16 cellular contexts compared by ENCODE assay signal in the genomic region with DNA sequence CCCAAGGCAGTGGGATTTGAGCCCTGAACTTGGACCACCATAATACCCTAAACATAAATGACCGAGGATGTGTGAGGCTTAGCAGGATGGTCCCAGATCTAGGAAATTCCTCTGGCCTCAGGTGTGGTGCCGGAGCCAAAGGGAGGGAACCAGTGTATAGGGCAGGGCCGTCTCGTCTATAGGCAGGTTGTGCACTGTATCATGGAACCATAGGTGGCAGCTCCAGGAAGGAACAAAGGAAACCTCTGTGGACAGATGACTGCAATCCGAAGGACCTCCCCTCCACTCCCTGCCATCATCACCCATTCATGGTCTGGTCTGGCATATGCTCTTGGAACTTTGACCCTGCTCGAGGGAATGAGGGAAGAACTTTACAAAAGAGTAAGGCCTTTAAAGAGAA. TPM values are rescaled to one million over a fixed set of nuclear protein-coding genes. Genes with fewer than 3 reads are reported as not detected.
DNase-seq lines count a peak whose midpoint lies in the region; ATAC-seq, FAIRE-seq and TF ChIP-seq lines count a peak whose summit lies in the region.
"Had no signal": no experiment of that assay in that cellular context is flagged by ENCODE, and none has a peak within 500 bp of the region (broad histone marks: within the 10 kb centered on the region; RNA-seq: fewer than 3 reads in every experiment).

No MANE protein-coding gene starts in this region.

- no peak overlapping the region for H3K9ac ChIP-seq in H1 (replicated peaks in 1 of 4; ENCODE audit: extremely low read depth in 1 of 4, low read depth in 3 of 4, low read length in 3 of 4)
- H3K9ac ChIP-seq in mucosa of rectum (ENCODE audit: low read depth in 1 of 2, low read length in 2 of 2), result peak overlapping the region in 1 of 2 donors; percentile 18
- H3K9ac ChIP-seq: BLaER1 treated with 17β-estradiol and CSF1 and Interleukin-3, amounts not matched to agents 10 nM and 100 nM; GM23248 had no signal

- no peak overlapping the region for H3K4me2 ChIP-seq in H1 (ENCODE audit: insufficient read depth in 1 of 2, low read depth in 2 of 2, low read length in 2 of 2)
- H3K4me2 ChIP-seq: BLaER1 treated with 17β-estradiol and CSF1 and Interleukin-3, amounts not matched to agents 10 nM and 100 nM had no signal

- H3K79me1 ChIP-seq in H1 (ENCODE audit: low read depth, low read length), result no peaks in the 10 kb centered on the region; the same call in 1 of the 2 replicates

- TF ChIP-seq POLR2A in Peyer's patch (IDR thresholded peaks at IDR 0.05), result peak in 1 of 2 donors; percentile 22
- TF ChIP-seq POLR2A in H1 (IDR thresholded peaks at IDR 0.05; ENCODE audit: control extremely low read depth in 1 of 2, low read depth in 2 of 2, low read length in 2 of 2), result no peak
- peak; percentile 15 for TF ChIP-seq POLR2A in transverse colon (IDR thresholded peaks at IDR 0.05)

- H3K36me3 ChIP-seq in Peyer's patch, result no peaks in the 10 kb centered on the region
- no peaks in the 10 kb centered on the region for H3K36me3 ChIP-seq in H1 (ENCODE audit: control insufficient read depth in 2 of 4, insufficient read depth in 4 of 4, low read length in 3 of 4)
- no peaks in the 10 kb centered on the region for H3K36me3 ChIP-seq in mucosa of rectum (ENCODE audit: control insufficient read depth in 2 of 2, insufficient read depth in 2 of 2, low read length in 2 of 2)
- H3K36me3 ChIP-seq in transverse colon, result no peaks in the 10 kb centered on the region
- H3K36me3 ChIP-seq: BLaER1 treated with 17β-estradiol and CSF1 and Interleukin-3, amounts not matched to agents 10 nM and 100 nM had no signal

- H3K4ac ChIP-seq in H1 (replicated peaks; ENCODE audit: insufficient read length, low read depth, low read length), result no peak overlapping the region

- ATAC-seq in right cardiac atrium, result no peak
- ATAC-seq: CD8-positive, alpha-beta T cell; HCT116 had no signal

- no peak for TF ChIP-seq RAD21 in H1 (IDR thresholded peaks at IDR 0.05 in 1 of 2, conservative IDR thresholded peaks at IDR 0.05 in 1 of 2; ENCODE audit: low read depth in 2 of 2, low read length in 2 of 2)

- H3K23ac ChIP-seq in H1 (ENCODE audit: insufficient read length), result no peak overlapping the region

- no peaks in the 10 kb centered on the region for H4K20me1 ChIP-seq in H1 (replicated peaks in 1 of 2; ENCODE audit: control insufficient read depth in 1 of 2, insufficient read depth in 2 of 2, low read length in 2 of 2)

- CTCF ChIA-PET in H1 (lab: Charles Lee; ENCODE audit: partially characterized antibody), result interaction anchor here (0.9 to 5.2 kb wide), 4 partner anchors 23 to 220 kb away, joined by 3 to 26 read pairs (median 4); no protein-coding TSS in a partner anchor

- DNase-seq in Peyer's patch (peak in 2 of 3 donors; percentile 60 to 64), H1 (ENCODE audit: low read depth in 1 of 2, low spot score in 2 of 2) (no peak), transverse colon (peak; percentile 63), NCI-H446 (lab: John Stamatoyannopoulos, UW) (no peak), right cardiac atrium (no peak)
- DNase-seq in effector CD4-positive, alpha-beta T cell, result no peak
- DNase-seq: Calu3; CD8-positive, alpha-beta T cell; DMS79 treated with DMSO at 0.1 percent for 48 hours; GF-D8; GM23248; H7; HFFc6 had no signal

- peak overlapping the region in 2 of 4 donors; percentile 63 to 93 for H3K27ac ChIP-seq in Peyer's patch
- H3K27ac ChIP-seq in H1 (ENCODE audit: low read depth, low read length), result no peak overlapping the region
- H3K27ac ChIP-seq in mucosa of rectum (ENCODE audit: low read depth in 2 of 2, low read length in 2 of 2), result peak overlapping the region; percentile 61 to 80
- H3K27ac ChIP-seq in transverse colon, result peak overlapping the region; percentile 92 to 97 (median 96)
- H3K27ac ChIP-seq in right cardiac atrium (ENCODE audit: low read length), result no peak overlapping the region
- H3K27ac ChIP-seq: BLaER1 treated with 17β-estradiol and CSF1 and Interleukin-3, amounts not matched to agents 10 nM and 100 nM; GM23248 had no signal

- POLR2A ChIA-PET in H1 (lab: Charles Lee; ENCODE audit: partially characterized antibody), result no interaction called here

- H2BK15ac ChIP-seq in H1 (ENCODE audit: low read length), result no peak overlapping the region

- 0 out of 2 replicates have a peak overlapping the region, but pooled peaks have one; percentile 20 for H2AFZ ChIP-seq in H1 (ENCODE audit: low read length)
- H2AFZ ChIP-seq: GM23248 had no signal

- H3K27me3 ChIP-seq in Peyer's patch, result no peaks in the 10 kb centered on the region
- H3K27me3 ChIP-seq in H1 (replicated peaks in 1 of 4; ENCODE audit: control insufficient read depth in 3 of 4, extremely low read depth in 1 of 4, insufficient read depth in 3 of 4, low read length in 3 of 4), result no peaks in the 10 kb centered on the region
- H3K27me3 ChIP-seq in mucosa of rectum (ENCODE audit: control insufficient read depth in 2 of 2, insufficient read depth in 2 of 2, low read length in 2 of 2), result no peaks in the 10 kb centered on the region
- H3K27me3 ChIP-seq in transverse colon, result no peaks in the 10 kb centered on the region
- H3K27me3 ChIP-seq in right cardiac atrium (ENCODE audit: control insufficient read depth, insufficient read depth), result no peaks in the 10 kb centered on the region
- H3K27me3 ChIP-seq: BLaER1 treated with 17β-estradiol and CSF1 and Interleukin-3, amounts not matched to agents 10 nM and 100 nM had no signal

- no peak overlapping the region for H2AK5ac ChIP-seq in H1 (ENCODE audit: low read depth, low read length)

- peaks cover 6% of the 10 kb centered on the region; the same call in 1 of the 2 replicates for H3K23me2 ChIP-seq in H1 (ENCODE audit: low read depth, low read length)

- H3K18ac ChIP-seq in H1 (ENCODE audit: extremely low read depth, low read length), result no peak overlapping the region

- no peak for TF ChIP-seq CTCF in Peyer's patch (IDR thresholded peaks at IDR 0.05)
- TF ChIP-seq CTCF in H1 (IDR thresholded peaks at IDR 0.05; ENCODE audit: control extremely low read depth in 1 of 3, insufficient read depth in 1 of 3, low read depth in 1 of 3, low read length in 3 of 3), result no peak
- TF ChIP-seq CTCF in transverse colon (IDR thresholded peaks at IDR 0.05), result no peak

- no peak overlapping the region for H4K8ac ChIP-seq in H1 (ENCODE audit: extremely low read depth, insufficient read depth, low read length)

- TF ChIP-seq EP300 in H1 (IDR thresholded peaks at IDR 0.05; ENCODE audit: borderline replicate concordance in 1 of 2, low read depth in 2 of 2, low read length in 2 of 2) (no peak), transverse colon (IDR thresholded peaks at IDR 0.05; ENCODE audit: low read depth) (no peak)

- H3K79me2 ChIP-seq in H1 (ENCODE audit: control insufficient read depth in 1 of 2, insufficient read depth in 2 of 2, low read length in 2 of 2), result peaks cover 0 to 11% of the 10 kb centered on the region in 2 experiments; a peak in 2 of 4 replicates

- H3K9me3 ChIP-seq in Peyer's patch (no peaks in the 10 kb centered on the region), H1 (ENCODE audit: insufficient read depth in 2 of 2, low read depth in 1 of 2, low read length in 1 of 2) (no peaks in the 10 kb centered on the region), mucosa of rectum (ENCODE audit: control insufficient read depth in 2 of 2, low read length in 2 of 2) (no peaks in the 10 kb centered on the region), transverse colon (no peaks in the 10 kb centered on the region), right cardiac atrium (ENCODE audit: control insufficient read depth, low read length) (no peaks in the 10 kb centered on the region)
- H3K9me3 ChIP-seq: BLaER1 treated with 17β-estradiol and CSF1 and Interleukin-3, amounts not matched to agents 10 nM and 100 nM had no signal

- no peak overlapping the region for H2BK5ac ChIP-seq in H1 (ENCODE audit: low read depth, low read length)

- no peak overlapping the region for H2BK120ac ChIP-seq in H1 (replicated peaks; ENCODE audit: low read depth, low read length)

- intact Hi-C loops in transverse colon (cut with DNase I; ENCODE audit: low total_unique reads), result no loop called here
- intact Hi-C loops in right cardiac atrium (cut with DNase I), result no loop called here

- 91% methylated on average over 6 of the region's 6 CpGs; no CpG with 5 or more reads in 1 of the 2 experiments for WGBS in H1 (ENCODE audit: extremely low coverage in 1 of 2, insufficient coverage in 1 of 2, insufficient read length in 1 of 2, insufficient replicate concordance in 2 of 2, low coverage in 1 of 2, low lambda C conversion rate in 2 of 2, missing lambda C conversion rate in 1 of 2), 2 experiments
- WGBS in transverse colon (ENCODE audit: low coverage in 1 of 2), 2 donors, result 59 to 64% methylated on average over 3 to 6 of the region's 6 CpGs
- 96% methylated on average over 6 of the region's 6 CpGs for WGBS in right cardiac atrium

- no peak for FAIRE-seq in H1 (lab: Jason Lieb, UNC)

- no peak overlapping the region for H2BK20ac ChIP-seq in H1 (ENCODE audit: low read length)

- H3K4me1 ChIP-seq in Peyer's patch (peaks cover 0 to 11% (median 0%) of the 10 kb centered on the region in 4 donors), H1 (replicated peaks in 1 of 4; ENCODE audit: control insufficient read depth in 3 of 4, insufficient read depth in 4 of 4, low read length in 3 of 4) (peaks cover 0 to 3% (median 0%) of the 10 kb centered on the region in 4 experiments; a peak in 1 of 7 replicates), mucosa of rectum (ENCODE audit: control insufficient read depth in 2 of 2, insufficient read depth in 2 of 2, low read length in 2 of 2) (peaks cover 4 to 10% of the 10 kb centered on the region in 2 donors), transverse colon (peaks cover 0 to 22% (median 11%) of the 10 kb centered on the region in 4 donors), right cardiac atrium (ENCODE audit: control insufficient read depth, insufficient read depth, low read length) (no peaks in the 10 kb centered on the region)

- no peak overlapping the region for H2BK12ac ChIP-seq in H1 (ENCODE audit: low read depth, low read length)

- H3K14ac ChIP-seq in H1 (ENCODE audit: insufficient read length), result no peak overlapping the region

- in situ Hi-C loops in transverse colon (cut with MboI; ENCODE audit: low pct_ligation_motif_present in 1 of 4, low pct_unique_long_range_greater_than_20kb in 1 of 4, low sequenced_read_pairs in 3 of 4), result no loop called here

- H4K91ac ChIP-seq in H1 (replicated peaks; ENCODE audit: insufficient read length, low read length), result no peak overlapping the region

- H4K5ac ChIP-seq in H1 (ENCODE audit: insufficient read length, low read depth, low read length), result no peak overlapping the region

- no peak overlapping the region for H3K4me3 ChIP-seq in Peyer's patch
- no peak overlapping the region for H3K4me3 ChIP-seq in H1 (ENCODE audit: extremely low read depth in 1 of 4, insufficient read depth in 2 of 4, low read depth in 3 of 4, low read length in 4 of 4)
- H3K4me3 ChIP-seq in mucosa of rectum (ENCODE audit: low read length in 2 of 2), result no peak overlapping the region
- no peak overlapping the region for H3K4me3 ChIP-seq in transverse colon
- H3K4me3 ChIP-seq in right cardiac atrium (ENCODE audit: low read length), result no peak overlapping the region
- H3K4me3 ChIP-seq: BLaER1 treated with 17β-estradiol and CSF1 and Interleukin-3, amounts not matched to agents 10 nM and 100 nM; GM23248 had no signal

- no peak overlapping the region for H3K56ac ChIP-seq in H1 (replicated peaks; ENCODE audit: insufficient read length, low read depth, low read length)

RNA-seq across cellular contexts. Expression of gene MACIR, which starts 2.9 kb away (rescaled TPM):
- total RNA-seq in Peyer's patch (10 to 100 TPM in 3 of 4 donors, 1 to 10 TPM in 1; 4.1 to 42.7 (median 24.1) TPM), transverse colon (10 to 100 TPM; 21.7 to 72.8 (median 47.7) TPM), right cardiac atrium (1 to 10 TPM; 3.4 to 4.8 (median 4.2) TPM)
- total RNA-seq in H1 (2021; fragmentation: NEBNext Ultra II Directional; extraction: Animal tissue kit (Norgen Biotek cat#: 25700)), result 17.7 and 19.2 TPM in 2 replicates
- polyA plus RNA-seq in H1 (2011; rRNA removed) (8.0 and 8.2 TPM in 2 replicates), right cardiac atrium (3.0 TPM)
- polyA plus RNA-seq in H1 (2011; cell fraction: cytosol; rRNA removed), result 10.9 TPM
- 8.5 TPM for polyA plus RNA-seq in H1 (2011; cell fraction: nucleus; rRNA removed)
- 11.7 to 17.0 TPM (median 13.8 TPM) in 4 replicates for polyA plus RNA-seq in H1 (2012, experiment 1 of 2)
- 2.7 TPM for polyA plus RNA-seq in H1 (2012, experiment 2 of 2)
- polyA plus RNA-seq in H1 (2013, experiment 1 of 2), result 9.4 TPM
- polyA plus RNA-seq in H1 (2013, experiment 2 of 2), result 9.7 TPM
- 15.4 and 23.3 TPM in 2 replicates for polyA minus RNA-seq in H1 (2011; rRNA and poly(A)+ RNA removed)
- polyA minus RNA-seq in H1 (2011; cell fraction: cytosol; rRNA and poly(A)+ RNA removed), result 6.0 TPM
- 8.4 TPM for polyA minus RNA-seq in H1 (2011; cell fraction: nucleus; rRNA and poly(A)+ RNA removed)

Comparison
In these comparisons a context has a peak if more than half of its experiments do, and no peak if none do; other contexts are left out.
1. DNase-seq: peak in Peyer's patch (2 of 3) and transverse colon (single experiment); none in H1 (0 of 2), NCI-H446 (0 of 2), effector CD4-positive, alpha-beta T cell (single experiment) and right cardiac atrium (0 of 3).
2. H3K27ac ChIP-seq: peak in mucosa of rectum (2 of 2) and transverse colon (4 of 4); none in H1 (single experiment) and right cardiac atrium (single experiment).